In the genomic region with DNA sequence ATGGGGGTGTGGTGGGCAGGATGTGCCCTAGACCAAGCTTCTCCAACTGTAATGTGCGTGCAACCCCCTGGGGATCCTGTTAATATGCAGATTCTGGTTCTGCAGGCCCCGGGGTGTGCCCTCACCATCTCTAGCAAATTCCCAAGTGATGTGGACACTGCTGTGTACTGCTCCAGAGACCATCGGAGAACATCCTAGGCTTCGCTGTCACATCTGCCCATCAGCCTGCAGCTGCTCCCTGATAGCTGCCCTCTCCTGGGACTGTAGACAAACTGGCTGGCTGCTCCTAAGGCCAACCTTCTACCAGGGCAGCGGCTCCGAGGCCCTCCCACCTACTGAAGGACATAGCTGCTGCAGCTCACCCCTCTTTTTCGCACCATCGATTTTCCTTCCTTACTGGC, we compare ENCODE assay signal across 23 cellular contexts. TPM values are rescaled to one million over a fixed set of nuclear protein-coding genes. Genes with fewer than 3 reads are reported as not detected.
DNase-seq lines count a peak whose midpoint lies in the region; ATAC-seq, FAIRE-seq and TF ChIP-seq lines count a peak whose summit lies in the region.
"Had no signal": no experiment of that assay in that cellular context is flagged by ENCODE, and none has a peak within 500 bp of the region (broad histone marks: within the 10 kb centered on the region; RNA-seq: fewer than 3 reads in every experiment).

No MANE protein-coding gene starts in this region.

- TF ChIP-seq CTCF in Loucy (conservative IDR thresholded peaks at IDR 0.05; ENCODE audit: low read length) (no peak), glutamatergic neuron (IDR thresholded peaks at IDR 0.05; ENCODE audit: partially characterized antibody, unreplicated experiment) (no peak)

- no peak for DNase-seq in CD4-positive, CD25-positive, alpha-beta regulatory T cell
- DNase-seq in glutamatergic neuron (peak; percentile 55), GM19239 (ENCODE audit: insufficient read length, low spot score) (no peak), cerebellum (ENCODE audit: low spot score) (no peak)
- DNase-seq: activated naive CD4-positive, alpha-beta T cell treated with anti-CD3 and anti-CD28 coated beads, Interleukin-2, amount 50 U/mL, for 16 hours; dermis blood vessel endothelial cell; GDM1; KBM-7; mesendoderm; NCI-H187; OCI-M1; stimulated activated CD4-positive, alpha-beta T cell treated with anti-CD3 and anti-CD28 coated beads, Interleukin-12 subunit alpha, Interleukin-12 subunit beta, amount 100 ng/mL, for 4 hours; stimulated activated CD4-positive, alpha-beta T cell treated with anti-CD3 and anti-CD28 coated beads, Interleukin-4, amount 100 ng/mL, for 4 hours; stimulated activated naive CD4-positive, alpha-beta T cell treated with Interleukin-2 at 50 U/mL for 16 hours; thyroid gland had no signal

- H3K27me3 Mint-ChIP-seq in CD4-positive, CD25-positive, alpha-beta regulatory T cell, result peaks cover 4% of the 10 kb centered on the region
- peaks cover 13% of the 10 kb centered on the region for H3K27me3 Mint-ChIP-seq in glutamatergic neuron (ENCODE audit: unreplicated experiment)

- peaks cover 4% of the 10 kb centered on the region; the same call in 1 of the 2 replicates for H3K79me2 ChIP-seq in Loucy (ENCODE audit: insufficient read depth, low read length)

- no peaks in the 10 kb centered on the region for H3K9me3 Mint-ChIP-seq in CD4-positive, CD25-positive, alpha-beta regulatory T cell
- peaks cover 8% of the 10 kb centered on the region for H3K9me3 Mint-ChIP-seq in glutamatergic neuron (ENCODE audit: unreplicated experiment)
- H3K9me3 Mint-ChIP-seq: activated T-helper 1 cell treated with anti-CD3 and anti-CD28 coated beads, Interleukin-12 subunit alpha, Interleukin-12 subunit beta, Interleukin-2, Interleukin-4 antibody, amounts not matched to agents 30 ng/mL and 10 ng/mL and 1 ng/mL, durations not matched to agents 14 hours and 24 hours and 36 hours; WTC11 had no signal

- H3K27ac ChIP-seq in CD4-positive, CD25-positive, alpha-beta regulatory T cell (ENCODE audit: insufficient read depth, low read length, poor library complexity, severe bottlenecking), result no peak overlapping the region
- H3K27ac ChIP-seq: ovary, thyroid gland had no signal

- peaks cover 18 to 51% (median 34%) of the 10 kb centered on the region in 4 donors for H3K4me1 Mint-ChIP-seq in CD4-positive, CD25-positive, alpha-beta regulatory T cell
- H3K4me1 Mint-ChIP-seq in glutamatergic neuron (ENCODE audit: low read depth, unreplicated experiment), result peaks cover 30% of the 10 kb centered on the region

- peaks cover 17% of the 10 kb centered on the region for H3K36me3 Mint-ChIP-seq in CD4-positive, CD25-positive, alpha-beta regulatory T cell
- no peaks in the 10 kb centered on the region for H3K36me3 Mint-ChIP-seq in glutamatergic neuron (ENCODE audit: unreplicated experiment)

- no peak for ATAC-seq in CD4-positive, CD25-positive, alpha-beta regulatory T cell (ENCODE audit: low read depth in 2 of 2)
- ATAC-seq in GM21526 (IDR thresholded peaks at IDR 0.05; ENCODE audit: low FRiP score, unreplicated experiment), result no peak
- ATAC-seq: WTC11 had no signal

- H3F3A ChIP-seq in Loucy (ENCODE audit: low read depth), result no peaks in the 10 kb centered on the region; the same call in 1 of the 2 replicates

- no peaks in the 10 kb centered on the region for H3K27me3 ChIP-seq in CD4-positive, CD25-positive, alpha-beta regulatory T cell (ENCODE audit: control insufficient read depth, insufficient read depth, low read length)
- H3K27me3 ChIP-seq in Loucy (ENCODE audit: insufficient read depth, low read length, poor library complexity, severe bottlenecking) (no peaks in the 10 kb centered on the region), skeletal muscle satellite cell (ENCODE audit: control insufficient read depth, insufficient read depth, low read length) (no peaks in the 10 kb centered on the region)
- H3K27me3 ChIP-seq: ovary, thyroid gland had no signal

- H3K4me2 ChIP-seq in Loucy (ENCODE audit: low read depth, low read length, poor library complexity, severe bottlenecking) (peak overlapping the region; percentile 99), skeletal muscle satellite cell (ENCODE audit: low read length) (peak overlapping the region; percentile 35)

- FAIRE-seq in GM19239 (lab: Jason Lieb, UNC), result no peak
- FAIRE-seq: GM18507, H1 had no signal

- peak overlapping the region in 2 of 3 donors; percentile 31 to 98 for H3K27ac Mint-ChIP-seq in CD4-positive, CD25-positive, alpha-beta regulatory T cell
- H3K27ac Mint-ChIP-seq in glutamatergic neuron (ENCODE audit: unreplicated experiment), result no peak overlapping the region
- H3K27ac Mint-ChIP-seq: activated T-helper 1 cell treated with anti-CD3 and anti-CD28 coated beads, Interleukin-12 subunit alpha, Interleukin-12 subunit beta, Interleukin-2, Interleukin-4 antibody, amounts not matched to agents 30 ng/mL and 10 ng/mL and 1 ng/mL, durations not matched to agents 14 hours and 24 hours and 36 hours; WTC11 had no signal

- H4K20me1 ChIP-seq in Loucy (ENCODE audit: insufficient read depth, low read length, poor library complexity, severe bottlenecking), result no peaks in the 10 kb centered on the region

- H3K9me2 ChIP-seq in Loucy (replicated peaks; ENCODE audit: low read depth, low read length), result no peaks in the 10 kb centered on the region

- no peak overlapping the region for H3K4me3 ChIP-seq in CD4-positive, CD25-positive, alpha-beta regulatory T cell (ENCODE audit: low read depth, low read length)
- H3K4me3 ChIP-seq in Loucy (ENCODE audit: low read length, poor library complexity, severe bottlenecking) (peak overlapping the region; percentile 10), skeletal muscle satellite cell (ENCODE audit: low read length) (peak overlapping the region; percentile 15)
- H3K4me3 ChIP-seq: ovary, thyroid gland had no signal

- H2AFZ ChIP-seq in Loucy (ENCODE audit: low read length), result no peak overlapping the region

- H3K36me3 ChIP-seq in CD4-positive, CD25-positive, alpha-beta regulatory T cell (ENCODE audit: control insufficient read depth, insufficient read depth, low read length), result peaks cover 15% of the 10 kb centered on the region
- H3K36me3 ChIP-seq in Loucy (ENCODE audit: insufficient read depth, low read length), result no peaks in the 10 kb centered on the region
- H3K36me3 ChIP-seq in skeletal muscle satellite cell (ENCODE audit: insufficient read depth, low read length), result peaks cover 18% of the 10 kb centered on the region
- H3K36me3 ChIP-seq: ovary had no signal

- no peaks in the 10 kb centered on the region for H3K9me3 ChIP-seq in CD4-positive, CD25-positive, alpha-beta regulatory T cell (ENCODE audit: control insufficient read depth in 2 of 2, low read length in 2 of 2)
- no peaks in the 10 kb centered on the region for H3K9me3 ChIP-seq in Loucy (ENCODE audit: insufficient read depth, low read depth, low read length)
- no peaks in the 10 kb centered on the region for H3K9me3 ChIP-seq in skeletal muscle satellite cell (replicated peaks; ENCODE audit: low read length)
- H3K9me3 ChIP-seq: ovary, thyroid gland had no signal

- H3K4me1 ChIP-seq in CD4-positive, CD25-positive, alpha-beta regulatory T cell (ENCODE audit: control insufficient read depth, insufficient read depth, low read length, poor library complexity, severe bottlenecking), result peaks cover 21% of the 10 kb centered on the region
- H3K4me1 ChIP-seq in Loucy (ENCODE audit: insufficient read depth, low read length, poor library complexity, severe bottlenecking), result peaks cover 47% of the 10 kb centered on the region
- peaks cover 27% of the 10 kb centered on the region for H3K4me1 ChIP-seq in skeletal muscle satellite cell (ENCODE audit: control insufficient read depth, insufficient read depth, low read length)

- H3K4me3 Mint-ChIP-seq in CD4-positive, CD25-positive, alpha-beta regulatory T cell, result peak overlapping the region in 1 of 4 donors; percentile 48
- peak overlapping the region; percentile 47 for H3K4me3 Mint-ChIP-seq in glutamatergic neuron (ENCODE audit: unreplicated experiment)
- H3K4me3 Mint-ChIP-seq: activated T-helper 1 cell treated with anti-CD3 and anti-CD28 coated beads, Interleukin-12 subunit alpha, Interleukin-12 subunit beta, Interleukin-2, Interleukin-4 antibody, amounts not matched to agents 30 ng/mL and 10 ng/mL and 1 ng/mL, durations not matched to agents 14 hours and 24 hours and 36 hours; WTC11 had no signal

- H3K9ac ChIP-seq in Loucy (ENCODE audit: low read depth, low read length, poor library complexity, severe bottlenecking) (peak overlapping the region; percentile 8), skeletal muscle satellite cell (ENCODE audit: low read depth, low read length) (no peak overlapping the region)

RNA-seq across cellular contexts. Expression of gene HS1BP3, which starts 3.1 kb away (rescaled TPM):
- 13.6 TPM for total RNA-seq in CD4-positive, CD25-positive, alpha-beta regulatory T cell
- polyA plus RNA-seq in CD4-positive, CD25-positive, alpha-beta regulatory T cell, result 10 to 100 TPM; 19.6 to 22.5 (median 21.1) TPM
- total RNA-seq in glutamatergic neuron (ENCODE audit: unreplicated experiment), result 23.8 TPM
- 18.1 and 34.2 TPM in 2 replicates for total RNA-seq in skeletal muscle satellite cell (2012; rRNA removed)
- 10.0 TPM for total RNA-seq in cerebellum

RNA-seq across cellular contexts. Expression of gene GDF7, which starts 19.2 kb away (rescaled TPM):
- 0.17 TPM for total RNA-seq in CD4-positive, CD25-positive, alpha-beta regulatory T cell
- polyA plus RNA-seq in CD4-positive, CD25-positive, alpha-beta regulatory T cell, result under 1 TPM; 0.12 to 0.18 (median 0.13) TPM
- total RNA-seq in glutamatergic neuron (ENCODE audit: unreplicated experiment) (not detected), cerebellum (0.45 TPM)
- under 0.01 TPM in 1 of 2 replicates, not detected in the other for total RNA-seq in skeletal muscle satellite cell (2012; rRNA removed)
